In the genomic region with DNA sequence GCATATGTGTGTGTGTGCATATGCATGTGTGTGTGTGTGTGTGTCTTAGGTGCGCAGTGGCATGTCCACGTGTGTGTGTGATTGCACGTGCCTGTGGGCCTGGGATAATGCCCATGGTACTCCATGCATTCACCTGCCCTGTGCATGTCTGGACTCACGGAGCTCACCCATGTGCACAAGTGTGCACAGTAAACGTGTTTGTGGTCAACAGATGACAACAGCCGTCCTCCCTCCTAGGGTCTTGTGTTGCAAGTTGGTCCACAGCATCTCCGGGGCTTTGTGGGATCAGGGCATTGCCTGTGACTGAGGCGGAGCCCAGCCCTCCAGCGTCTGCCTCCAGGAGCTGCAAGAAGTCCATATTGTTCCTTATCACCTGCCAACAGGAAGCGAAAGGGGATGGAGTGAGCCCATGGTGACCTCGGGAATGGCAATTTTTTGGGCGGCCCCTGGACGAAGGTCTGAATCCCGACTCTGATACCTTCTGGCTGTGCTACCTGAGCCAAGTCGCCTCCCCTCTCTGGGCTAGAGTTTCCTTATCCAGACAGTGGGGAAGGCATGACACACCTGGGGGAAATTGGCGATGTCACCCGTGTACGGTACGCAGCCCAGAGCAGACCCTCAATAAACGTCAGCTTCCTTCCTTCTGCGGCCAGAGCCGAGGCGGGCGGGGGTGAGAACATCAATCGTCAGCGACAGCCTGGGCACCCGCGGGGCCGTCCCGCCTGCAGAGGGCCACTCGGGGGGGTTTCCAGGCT, we compare ENCODE assay signal across 8 cellular contexts. TPM values are rescaled to one million over a fixed set of nuclear protein-coding genes. Genes with fewer than 3 reads are reported as not detected.
DNase-seq lines count a peak whose midpoint lies in the region; ATAC-seq lines count a peak whose summit lies in the region.

No MANE protein-coding gene starts in this region.

- H3K27me3 Mint-ChIP-seq in activated T-helper 2 cell treated with anti-CD3 and anti-CD28 coated beads, Interferon-gamma antibody, Interleukin-2, Interleukin-4, amounts not matched to agents 10 μg/mL and 5 μg/mL and 100 μg/mL, durations not matched to agents 14 hours and 24 hours and 36 hours (ENCODE audit: low read depth), result no peaks in the 10 kb centered on the region

- intact Hi-C loops in activated T-helper 2 cell treated with anti-CD3 and anti-CD28 coated beads, Interferon-gamma antibody, Interleukin-2, Interleukin-4, amounts not matched to agents 10 μg/mL and 5 μg/mL and 100 μg/mL, durations not matched to agents 14 hours and 24 hours and 36 hours (cut with micrococcal nuclease), result loop anchor here (5.0 kb wide), 1 partner anchor 42 kb away; no protein-coding TSS in a partner anchor

- H3K36me3 Mint-ChIP-seq in activated T-helper 2 cell treated with anti-CD3 and anti-CD28 coated beads, Interferon-gamma antibody, Interleukin-2, Interleukin-4, amounts not matched to agents 10 μg/mL and 5 μg/mL and 100 μg/mL, durations not matched to agents 14 hours and 24 hours and 36 hours (ENCODE audit: low read depth), result peaks cover 86% of the 10 kb centered on the region

- peaks cover 42% of the 10 kb centered on the region for H3K4me1 Mint-ChIP-seq in activated T-helper 2 cell treated with anti-CD3 and anti-CD28 coated beads, Interferon-gamma antibody, Interleukin-2, Interleukin-4, amounts not matched to agents 10 μg/mL and 5 μg/mL and 100 μg/mL, durations not matched to agents 14 hours and 24 hours and 36 hours (ENCODE audit: low read depth)

- H3K4me3 Mint-ChIP-seq in activated T-helper 2 cell treated with anti-CD3 and anti-CD28 coated beads, Interferon-gamma antibody, Interleukin-2, Interleukin-4, amounts not matched to agents 10 μg/mL and 5 μg/mL and 100 μg/mL, durations not matched to agents 14 hours and 24 hours and 36 hours (ENCODE audit: low read depth), result no peak overlapping the region

- H3K9me3 Mint-ChIP-seq in activated T-helper 2 cell treated with anti-CD3 and anti-CD28 coated beads, Interferon-gamma antibody, Interleukin-2, Interleukin-4, amounts not matched to agents 10 μg/mL and 5 μg/mL and 100 μg/mL, durations not matched to agents 14 hours and 24 hours and 36 hours, result peaks cover 12% of the 10 kb centered on the region

- peak overlapping the region; percentile 68 for H3K27ac Mint-ChIP-seq in activated T-helper 2 cell treated with anti-CD3 and anti-CD28 coated beads, Interferon-gamma antibody, Interleukin-2, Interleukin-4, amounts not matched to agents 10 μg/mL and 5 μg/mL and 100 μg/mL, durations not matched to agents 14 hours and 24 hours and 36 hours

- DNase-seq in activated T-helper 2 cell treated with anti-CD3 and anti-CD28 coated beads, Interferon-gamma antibody, Interleukin-2, Interleukin-4, amounts not matched to agents 10 μg/mL and 5 μg/mL and 100 μg/mL, durations not matched to agents 14 hours and 24 hours and 36 hours (ENCODE audit: low spot score), result no peak
- peak; percentile 23 to 72 (median 44) for DNase-seq in stimulated activated CD4-positive, alpha-beta T cell treated with anti-CD3 and anti-CD28 coated beads, Interleukin-1b, Interleukin-23, amount 100 ng/mL, for 24 hours (ENCODE audit: low read depth in 4 of 4, low spot score in 1 of 4)
- DNase-seq in DMS153 treated with DMSO at 0.1 percent for 48 hours (lab: John Stamatoyannopoulos, UW; ENCODE audit: unreplicated experiment) (no peak), NCI-H2081 (lab: John Stamatoyannopoulos, UW) (no peak), NCI-H2227 (lab: John Stamatoyannopoulos, UW; ENCODE audit: unreplicated experiment) (no peak)

- peak; percentile 62 for ATAC-seq in GM19035 (IDR thresholded peaks at IDR 0.05; ENCODE audit: unreplicated experiment)
- ATAC-seq in HG03460 (IDR thresholded peaks at IDR 0.05; ENCODE audit: unreplicated experiment), result peak; percentile 61
- no peak for ATAC-seq in GM21528 (IDR thresholded peaks at IDR 0.05; ENCODE audit: low FRiP score, unreplicated experiment)

RNA-seq across cellular contexts. Expression of gene IL21R, which starts 47.6 kb away (rescaled TPM):
- total RNA-seq in activated T-helper 2 cell treated with anti-CD3 and anti-CD28 coated beads, Interferon-gamma antibody, Interleukin-2, Interleukin-4, amounts not matched to agents 10 μg/mL and 5 μg/mL and 100 μg/mL, durations not matched to agents 14 hours and 24 hours and 36 hours, result 84.2 and 84.5 TPM in 2 replicates

Comparison
In these comparisons a context has a peak if more than half of its experiments do, and no peak if none do; other contexts are left out.
1. DNase-seq: peak in stimulated activated CD4-positive, alpha-beta T cell treated with anti-CD3 and anti-CD28 coated beads, Interleukin-1b, Interleukin-23, amount 100 ng/mL, for 24 hours (4 of 4); none in activated T-helper 2 cell treated with anti-CD3 and anti-CD28 coated beads, Interferon-gamma antibody, Interleukin-2, Interleukin-4, amounts not matched to agents 10 μg/mL and 5 μg/mL and 100 μg/mL, durations not matched to agents 14 hours and 24 hours and 36 hours (single experiment), DMS153 treated with DMSO at 0.1 percent for 48 hours (single experiment), NCI-H2081 (0 of 2) and NCI-H2227 (single experiment).